Comparison of ENCODE assay signal across 12 cellular contexts in genomic region chr2:101305044-101305443, GRCh38. TPM values are rescaled to one million over a fixed set of nuclear protein-coding genes. Genes with fewer than 3 reads are reported as not detected.
A peak's percentile ranks its signal among the peaks of the same experiment; 100 is the strongest.
DNase-seq lines count a peak whose midpoint lies in the region; ATAC-seq and TF ChIP-seq lines count a peak whose summit lies in the region.
"Had no signal": no experiment of that assay in that cellular context is flagged by ENCODE, and none has a peak within 500 bp of the region (broad histone marks: within the 10 kb centered on the region; RNA-seq: fewer than 3 reads in every experiment).

No MANE protein-coding gene starts in this region.

- H3K27ac ChIP-seq in cardiac muscle cell: peak overlapping the region; percentile 44
- H3K27ac ChIP-seq in heart right ventricle: peak overlapping the region in 1 of 10 donors; percentile 99
- peak overlapping the region; percentile 61 for H3K27ac ChIP-seq in mesodermal cell (ENCODE audit: low read depth, low read length, severe bottlenecking)

- H3K4me3 Mint-ChIP-seq in activated naive CD8-positive, alpha-beta T cell treated with anti-CD3 and anti-CD28 coated beads, Interleukin-2, amount 50 U/mL, for 24 hours: peak overlapping the region; percentile 89
- peak overlapping the region; percentile 89 for H3K4me3 Mint-ChIP-seq in type B pancreatic cell

- H3K36me3 ChIP-seq in cardiac muscle cell: no peaks in the 10 kb centered on the region
- H3K36me3 ChIP-seq in heart right ventricle: peaks cover 0 to 56% (median 0%) of the 10 kb centered on the region in 9 donors
- H3K36me3 ChIP-seq in mesodermal cell (ENCODE audit: control insufficient read depth, insufficient read depth, low read length): peaks cover 30% of the 10 kb centered on the region
- H3K36me3 ChIP-seq: BE2C had no signal

- ATAC-seq in heart right ventricle (no peak), sciatic nerve (no peak)
- peak; percentile 30 for ATAC-seq in activated naive CD8-positive, alpha-beta T cell treated with anti-CD3 and anti-CD28 coated beads, Interleukin-2, amount 50 U/mL, for 24 hours

- H3K4me1 ChIP-seq in cardiac muscle cell (ENCODE audit: low read depth) (peaks cover 54% of the 10 kb centered on the region), heart right ventricle (peaks cover 7 to 83% (median 62%) of the 10 kb centered on the region in 9 donors), mesodermal cell (ENCODE audit: control insufficient read depth, insufficient read depth, low read length, poor library complexity, severe bottlenecking) (peaks cover 17% of the 10 kb centered on the region)
- H3K4me1 ChIP-seq: BE2C had no signal

- DNase-seq in cardiac muscle cell (ENCODE audit: low read depth in 1 of 2, low spot score in 1 of 2) (no peak), heart right ventricle (no peak), type B pancreatic cell (ENCODE audit: extremely low spot score, unreplicated experiment) (no peak), OCI-M2 (lab: John Stamatoyannopoulos, UW; ENCODE audit: unreplicated experiment) (no peak), sciatic nerve (ENCODE audit: low spot score) (no peak), GM20000 (ENCODE audit: low spot score) (no peak)
- DNase-seq in activated naive CD8-positive, alpha-beta T cell treated with anti-CD3 and anti-CD28 coated beads, Interleukin-2, amount 50 U/mL, for 24 hours: no peak
- DNase-seq: BE2C; NCI-H2029; OCI-M1; stimulated activated CD4-positive, alpha-beta T cell treated with anti-CD3 and anti-CD28 coated beads, Interleukin-12 subunit alpha, Interleukin-12 subunit beta, amount 100 ng/mL, for 4 hours had no signal

- no peaks in the 10 kb centered on the region for H3K9me3 Mint-ChIP-seq in activated naive CD8-positive, alpha-beta T cell treated with anti-CD3 and anti-CD28 coated beads, Interleukin-2, amount 50 U/mL, for 24 hours
- H3K9me3 Mint-ChIP-seq in type B pancreatic cell: no peaks in the 10 kb centered on the region

- no peaks in the 10 kb centered on the region for H3K27me3 ChIP-seq in cardiac muscle cell
- no peaks in the 10 kb centered on the region for H3K27me3 ChIP-seq in heart right ventricle
- H3K27me3 ChIP-seq: BE2C had no signal

- H3K9me3 ChIP-seq in cardiac muscle cell (ENCODE audit: low read depth) (no peaks in the 10 kb centered on the region), heart right ventricle (no peaks in the 10 kb centered on the region), mesodermal cell (ENCODE audit: control insufficient read depth, low read length) (no peaks in the 10 kb centered on the region)
- H3K9me3 ChIP-seq: BE2C had no signal

- no peak for TF ChIP-seq CTCF in cardiac muscle cell (IDR thresholded peaks at IDR 0.05; ENCODE audit: low read depth, low read length)
- TF ChIP-seq CTCF in heart right ventricle (IDR thresholded peaks at IDR 0.05): no peak
- no peak for TF ChIP-seq CTCF in type B pancreatic cell (conservative IDR thresholded peaks at IDR 0.05)
- no peak for TF ChIP-seq CTCF in GM20000 (IDR thresholded peaks at IDR 0.05; ENCODE audit: extremely low read depth, missing control alignments)

- H3K4me3 ChIP-seq in cardiac muscle cell (peak overlapping the region; percentile 86), heart right ventricle (peak overlapping the region in 4 of 10 donors; percentile 72 to 95 (median 86)), mesodermal cell (ENCODE audit: extremely low read depth, insufficient read depth, low read length, poor library complexity, severe bottlenecking) (no peak overlapping the region)

- 85 to 87% methylated on average over 4 of the region's 4 CpGs for whole genome bisulfite sequencing in heart right ventricle, 2 donors
- 99 to 100% methylated on average over 3 to 4 of the region's 4 CpGs for WGBS in mesodermal cell (ENCODE audit: insufficient coverage in 2 of 2), 2 experiments

- H3K27me3 Mint-ChIP-seq in activated naive CD8-positive, alpha-beta T cell treated with anti-CD3 and anti-CD28 coated beads, Interleukin-2, amount 50 U/mL, for 24 hours: no peaks in the 10 kb centered on the region
- no peaks in the 10 kb centered on the region for H3K27me3 Mint-ChIP-seq in type B pancreatic cell

- intact Hi-C loops in heart right ventricle (cut with DNase I): loop anchor here in 1 of 10 donors (10.0 kb wide), 1 partner anchor 50 kb away; the partner anchor contains the start of gene CNOT11
- intact Hi-C loops in sciatic nerve (cut with DNase I): no loop called here

- peaks cover 32% of the 10 kb centered on the region for H3K36me3 Mint-ChIP-seq in activated naive CD8-positive, alpha-beta T cell treated with anti-CD3 and anti-CD28 coated beads, Interleukin-2, amount 50 U/mL, for 24 hours (ENCODE audit: low read depth)
- peaks cover 19% of the 10 kb centered on the region for H3K36me3 Mint-ChIP-seq in type B pancreatic cell

- H3K27ac Mint-ChIP-seq in activated naive CD8-positive, alpha-beta T cell treated with anti-CD3 and anti-CD28 coated beads, Interleukin-2, amount 50 U/mL, for 24 hours: peak overlapping the region; percentile 95
- peak overlapping the region; percentile 6 for H3K27ac Mint-ChIP-seq in type B pancreatic cell

- peaks cover 86% of the 10 kb centered on the region for H3K4me1 Mint-ChIP-seq in activated naive CD8-positive, alpha-beta T cell treated with anti-CD3 and anti-CD28 coated beads, Interleukin-2, amount 50 U/mL, for 24 hours
- H3K4me1 Mint-ChIP-seq in type B pancreatic cell (ENCODE audit: unreplicated experiment): peaks cover 35% of the 10 kb centered on the region

RNA-seq across cellular contexts. Expression of gene RNF149, which starts 3.5 kb away (rescaled TPM):
- 34.4 and 69.9 TPM in 2 replicates for total RNA-seq in cardiac muscle cell
- polyA plus RNA-seq in cardiac muscle cell: 44.4 and 82.9 TPM in 2 replicates
- total RNA-seq in heart right ventricle: 10 to 100 TPM; 11.0 to 25.5 (median 12.5) TPM
- polyA plus RNA-seq in heart right ventricle: 10 to 100 TPM; 11.8 to 40.8 TPM
- 33.2 TPM for polyA plus RNA-seq in mesodermal cell (2013, experiment 1 of 2)
- polyA plus RNA-seq in mesodermal cell (2013, experiment 2 of 2): 32.9 TPM
- total RNA-seq in type B pancreatic cell (ENCODE audit: low replicate concordance): 47.0 and 57.3 TPM in 2 replicates
- 80.7 TPM for total RNA-seq in sciatic nerve

RNA-seq across cellular contexts. Expression of gene CNOT11, which starts 52.4 kb away (rescaled TPM):
- 51.4 and 52.7 TPM in 2 replicates for total RNA-seq in cardiac muscle cell
- polyA plus RNA-seq in cardiac muscle cell: 74.2 and 78.0 TPM in 2 replicates
- total RNA-seq in heart right ventricle: 10 to 100 TPM; 37.8 to 77.1 (median 45.8) TPM
- polyA plus RNA-seq in heart right ventricle: 10 to 100 TPM; 14.5 to 20.7 TPM
- 44.6 TPM for polyA plus RNA-seq in mesodermal cell (2013, experiment 1 of 2)
- 45.8 TPM for polyA plus RNA-seq in mesodermal cell (2013, experiment 2 of 2)
- 64.5 and 69.6 TPM in 2 replicates for total RNA-seq in type B pancreatic cell (ENCODE audit: low replicate concordance)
- 24.3 TPM for total RNA-seq in sciatic nerve
